In the genomic region with DNA sequence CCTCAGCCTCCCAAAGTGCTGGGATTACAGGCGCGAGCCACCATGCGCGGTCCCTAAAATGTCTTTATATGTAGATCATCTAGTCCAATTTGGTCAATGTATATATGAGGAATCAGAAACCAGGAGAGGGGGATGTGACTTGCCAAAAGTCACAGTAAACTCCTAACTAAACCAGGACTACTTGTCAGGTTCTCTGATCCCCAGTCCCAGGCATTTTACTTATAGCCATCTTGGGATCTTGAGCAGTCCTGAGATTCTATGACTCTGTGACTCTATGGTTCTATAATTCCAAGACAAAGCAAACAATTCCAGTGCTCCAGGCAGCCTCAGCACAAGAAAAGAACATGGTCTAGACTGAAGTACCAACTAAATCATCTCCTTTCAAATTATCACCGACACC, we compare ENCODE assay signal across 39 cellular contexts. TPM values are rescaled to one million over a fixed set of nuclear protein-coding genes. Genes with fewer than 3 reads are reported as not detected.
"Had no signal": no experiment of that assay in that cellular context is flagged by ENCODE, and none has a peak within 500 bp of the region (broad histone marks: within the 10 kb centered on the region; RNA-seq: fewer than 3 reads in every experiment).

A gene with protein sequence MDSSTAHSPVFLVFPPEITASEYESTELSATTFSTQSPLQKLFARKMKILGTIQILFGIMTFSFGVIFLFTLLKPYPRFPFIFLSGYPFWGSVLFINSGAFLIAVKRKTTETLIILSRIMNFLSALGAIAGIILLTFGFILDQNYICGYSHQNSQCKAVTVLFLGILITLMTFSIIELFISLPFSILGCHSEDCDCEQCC (plus strand): TSS at position 301 of the 400 bp plus-strand sequence. CDS start 103 bp downstream, outside the sequence.

- H3K9me3 ChIP-seq: adrenal gland, body of pancreas, breast epithelium, colonic mucosa, esophagus squamous epithelium, gastroesophageal sphincter, heart right ventricle had no signal

- H3K4me3 ChIP-seq: adrenal gland, body of pancreas, breast epithelium, cardiac muscle cell, colonic mucosa, esophagus squamous epithelium, gastroesophageal sphincter, heart right ventricle had no signal

- DNase-seq: activated CD4-positive, alpha-beta memory T cell treated with anti-CD3 and anti-CD28 coated beads for 36 hours; activated CD4-positive, alpha-beta T cell treated with anti-CD3 and anti-CD28 coated beads for 1 hour; activated CD4-positive, alpha-beta T cell treated with anti-CD3 and anti-CD28 coated beads for 4 hours; activated CD4-positive, alpha-beta T cell treated with anti-CD3 and anti-CD28 coated beads, Interleukin-2, amount 50 U/mL, for 1 hour; activated CD8-positive, alpha-beta memory T cell treated with anti-CD3 and anti-CD28 coated beads, Interleukin-2, amount 10 ng/mL, durations not matched to agents 7 days and 5 days; activated CD8-positive, alpha-beta memory T cell treated with anti-CD3 and anti-CD28 coated beads, Interleukin-2, amount 50 U/mL, for 4 hours; activated CD8-positive, alpha-beta T cell treated with anti-CD3 and anti-CD28 coated beads, Interleukin-2, amount 10 ng/mL, durations not matched to agents 7 days and 5 days; activated effector memory CD4-positive, alpha-beta T cell treated with anti-CD3 and anti-CD28 coated beads, Interleukin-2, amount 50 U/mL, for 16 hours; activated naive CD4-positive, alpha-beta T cell treated with anti-CD3 and anti-CD28 coated beads for 36 hours; activated naive CD8-positive, alpha-beta T cell treated with anti-CD3 and anti-CD28 coated beads for 36 hours; activated naive CD8-positive, alpha-beta T cell treated with anti-CD3 and anti-CD28 coated beads, Interleukin-2, amount 50 U/mL, for 24 hours; activated T-cell treated with anti-CD3 and anti-CD28 coated beads, Interleukin-2, amount 50 U/mL, for 1 hour; activated T-cell treated with anti-CD3 and anti-CD28 coated beads, Interleukin-2, amount 50 U/mL, for 48 hours; adrenal gland; amygdala; aorta; body of pancreas; central memory CD4-positive, alpha-beta T cell; cerebellar nuclear complex; colonic mucosa; effector CD8-positive, alpha-beta T cell; esophagus squamous epithelium; foreskin melanocyte; heart right ventricle had no signal

- H3K4me3 Mint-ChIP-seq: activated CD4-positive, alpha-beta memory T cell treated with anti-CD3 and anti-CD28 coated beads for 36 hours; activated CD8-positive, alpha-beta memory T cell treated with anti-CD3 and anti-CD28 coated beads, Interleukin-2, amount 10 ng/mL, durations not matched to agents 7 days and 5 days; activated CD8-positive, alpha-beta T cell treated with anti-CD3 and anti-CD28 coated beads, Interleukin-2, amount 10 ng/mL, durations not matched to agents 7 days and 5 days; activated naive CD4-positive, alpha-beta T cell treated with anti-CD3 and anti-CD28 coated beads for 36 hours; activated naive CD4-positive, alpha-beta T cell treated with anti-CD3 and anti-CD28 coated beads, Interleukin-2, amount 50 U/mL, for 24 hours; activated naive CD8-positive, alpha-beta T cell treated with anti-CD3 and anti-CD28 coated beads for 36 hours; activated naive CD8-positive, alpha-beta T cell treated with anti-CD3 and anti-CD28 coated beads, Interleukin-2, amount 50 U/mL, for 24 hours; activated T-helper 1 cell treated with anti-CD3 and anti-CD28 coated beads, Interleukin-12 subunit alpha, Interleukin-12 subunit beta, Interleukin-2, Interleukin-4 antibody, amounts not matched to agents 30 ng/mL and 10 ng/mL and 1 ng/mL, durations not matched to agents 14 hours and 24 hours and 36 hours had no signal

- H3K4me1 ChIP-seq: adrenal gland, breast epithelium, colonic mucosa, esophagus squamous epithelium, gastroesophageal sphincter, heart right ventricle had no signal

- H3K27me3 ChIP-seq: adrenal gland, body of pancreas, breast epithelium, cardiac muscle cell, colonic mucosa, esophagus squamous epithelium, gastroesophageal sphincter had no signal

- H3K27me3 Mint-ChIP-seq: activated naive CD8-positive, alpha-beta T cell treated with anti-CD3 and anti-CD28 coated beads, Interleukin-2, amount 50 U/mL, for 24 hours had no signal

- H3K27ac Mint-ChIP-seq: activated CD4-positive, alpha-beta memory T cell treated with anti-CD3 and anti-CD28 coated beads for 36 hours; activated CD8-positive, alpha-beta memory T cell treated with anti-CD3 and anti-CD28 coated beads, Interleukin-2, amount 10 ng/mL, durations not matched to agents 7 days and 5 days; activated CD8-positive, alpha-beta T cell treated with anti-CD3 and anti-CD28 coated beads, Interleukin-2, amount 10 ng/mL, durations not matched to agents 7 days and 5 days; activated naive CD4-positive, alpha-beta T cell treated with anti-CD3 and anti-CD28 coated beads for 36 hours; activated naive CD4-positive, alpha-beta T cell treated with anti-CD3 and anti-CD28 coated beads, Interleukin-2, amount 50 U/mL, for 24 hours; activated naive CD8-positive, alpha-beta T cell treated with anti-CD3 and anti-CD28 coated beads for 36 hours; activated naive CD8-positive, alpha-beta T cell treated with anti-CD3 and anti-CD28 coated beads, Interleukin-2, amount 50 U/mL, for 24 hours; activated T-helper 1 cell treated with anti-CD3 and anti-CD28 coated beads, Interleukin-12 subunit alpha, Interleukin-12 subunit beta, Interleukin-2, Interleukin-4 antibody, amounts not matched to agents 30 ng/mL and 10 ng/mL and 1 ng/mL, durations not matched to agents 14 hours and 24 hours and 36 hours; activated T-helper 2 cell treated with anti-CD3 and anti-CD28 coated beads, Interferon-gamma antibody, Interleukin-2, Interleukin-4, amounts not matched to agents 10 μg/mL and 5 μg/mL and 100 μg/mL, durations not matched to agents 14 hours and 24 hours and 36 hours had no signal

- H3K36me3 ChIP-seq: adrenal gland, breast epithelium, cardiac muscle cell, colonic mucosa, esophagus squamous epithelium, gastroesophageal sphincter, heart right ventricle had no signal

- H3K4me1 Mint-ChIP-seq: activated CD8-positive, alpha-beta memory T cell treated with anti-CD3 and anti-CD28 coated beads, Interleukin-2, amount 10 ng/mL, durations not matched to agents 7 days and 5 days; activated naive CD4-positive, alpha-beta T cell treated with anti-CD3 and anti-CD28 coated beads, Interleukin-2, amount 50 U/mL, for 24 hours; activated naive CD8-positive, alpha-beta T cell treated with anti-CD3 and anti-CD28 coated beads for 36 hours; activated naive CD8-positive, alpha-beta T cell treated with anti-CD3 and anti-CD28 coated beads, Interleukin-2, amount 50 U/mL, for 24 hours had no signal

- ATAC-seq: activated CD8-positive, alpha-beta memory T cell treated with anti-CD3 and anti-CD28 coated beads, Interleukin-2, amount 10 ng/mL, durations not matched to agents 7 days and 5 days; activated CD8-positive, alpha-beta T cell treated with anti-CD3 and anti-CD28 coated beads, Interleukin-2, amount 10 ng/mL, durations not matched to agents 7 days and 5 days; body of pancreas; gastroesophageal sphincter; heart right ventricle had no signal

- H3K9me3 Mint-ChIP-seq: activated CD4-positive, alpha-beta memory T cell treated with anti-CD3 and anti-CD28 coated beads for 36 hours; activated naive CD4-positive, alpha-beta T cell treated with anti-CD3 and anti-CD28 coated beads for 36 hours; activated naive CD4-positive, alpha-beta T cell treated with anti-CD3 and anti-CD28 coated beads, Interleukin-2, amount 50 U/mL, for 24 hours; activated naive CD8-positive, alpha-beta T cell treated with anti-CD3 and anti-CD28 coated beads for 36 hours; activated naive CD8-positive, alpha-beta T cell treated with anti-CD3 and anti-CD28 coated beads, Interleukin-2, amount 50 U/mL, for 24 hours; activated T-helper 1 cell treated with anti-CD3 and anti-CD28 coated beads, Interleukin-12 subunit alpha, Interleukin-12 subunit beta, Interleukin-2, Interleukin-4 antibody, amounts not matched to agents 30 ng/mL and 10 ng/mL and 1 ng/mL, durations not matched to agents 14 hours and 24 hours and 36 hours; activated T-helper 2 cell treated with anti-CD3 and anti-CD28 coated beads, Interferon-gamma antibody, Interleukin-2, Interleukin-4, amounts not matched to agents 10 μg/mL and 5 μg/mL and 100 μg/mL, durations not matched to agents 14 hours and 24 hours and 36 hours had no signal

- H3K27ac ChIP-seq: adrenal gland, body of pancreas, breast epithelium, cardiac muscle cell, colonic mucosa, epithelial cell of prostate, esophagus squamous epithelium, gastroesophageal sphincter, heart right ventricle had no signal

RNA-seq across cellular contexts. Expression of the gene that starts here (rescaled TPM):
- total RNA-seq: activated CD4-positive, alpha-beta memory T cell treated with anti-CD3 and anti-CD28 coated beads for 36 hours; activated CD8-positive, alpha-beta memory T cell treated with anti-CD3 and anti-CD28 coated beads for 36 hours; activated CD8-positive, alpha-beta memory T cell treated with anti-CD3 and anti-CD28 coated beads, Interleukin-2, amount 10 ng/mL, durations not matched to agents 7 days and 5 days; activated CD8-positive, alpha-beta T cell treated with anti-CD3 and anti-CD28 coated beads, Interleukin-2, amount 10 ng/mL, durations not matched to agents 7 days and 5 days; activated naive CD4-positive, alpha-beta T cell treated with anti-CD3 and anti-CD28 coated beads for 36 hours; activated naive CD8-positive, alpha-beta T cell treated with anti-CD3 and anti-CD28 coated beads for 36 hours; activated T-helper 1 cell treated with anti-CD3 and anti-CD28 coated beads, Interleukin-12 subunit alpha, Interleukin-12 subunit beta, Interleukin-2, Interleukin-4 antibody, amounts not matched to agents 30 ng/mL and 10 ng/mL and 1 ng/mL, durations not matched to agents 14 hours and 24 hours and 36 hours; activated T-helper 2 cell treated with anti-CD3 and anti-CD28 coated beads, Interferon-gamma antibody, Interleukin-2, Interleukin-4, amounts not matched to agents 10 μg/mL and 5 μg/mL and 100 μg/mL, durations not matched to agents 14 hours and 24 hours and 36 hours; adrenal gland; aorta; body of pancreas; breast epithelium; cardiac muscle cell; colonic mucosa; dermis microvascular lymphatic vessel endothelial cell; endothelial cell of umbilical vein; esophagus squamous epithelium; fibroblast of lung; fibroblast of villous mesenchyme; gastroesophageal sphincter; glomerular endothelial cell; heart right ventricle; T-helper 1 cell treated with Interleukin-12 subunit alpha and Interleukin-12 subunit beta and Interleukin-4 antibody, amounts not matched to agents 30 ng/mL and 1 ng/mL, for 36 hours had no signal
- polyA plus RNA-seq: adrenal gland, aorta, cardiac muscle cell, endothelial cell of umbilical vein, esophagus, fibroblast of lung, heart right ventricle had no signal
